In genomic region chr2:77193858-77194448, GRCh38 we compare ENCODE assay signal across 7 cellular contexts.
"Had no signal": no experiment of that assay in that cellular context is flagged by ENCODE, and none has a peak within 500 bp of the region (broad histone marks: within the 10 kb centered on the region; RNA-seq: fewer than 3 reads in every experiment).

No MANE protein-coding gene starts in this region.

- H3K4me3 ChIP-seq: GM23248, HAP-1 had no signal

- H2AFZ ChIP-seq: GM23248 had no signal

- H3K9me3 ChIP-seq: HAP-1 had no signal

- DNase-seq: GM23248, GOT3, H7, HFFc6 had no signal

- ATAC-seq: HCT116 had no signal

- H3K27ac ChIP-seq: GM23248, HL-60 had no signal

- H3K4me1 ChIP-seq: HAP-1 had no signal

- H3K36me3 ChIP-seq: HAP-1 had no signal

- H3K9ac ChIP-seq: GM23248 had no signal
